ENCODE assay signal across 9 cellular contexts in the genomic region with DNA sequence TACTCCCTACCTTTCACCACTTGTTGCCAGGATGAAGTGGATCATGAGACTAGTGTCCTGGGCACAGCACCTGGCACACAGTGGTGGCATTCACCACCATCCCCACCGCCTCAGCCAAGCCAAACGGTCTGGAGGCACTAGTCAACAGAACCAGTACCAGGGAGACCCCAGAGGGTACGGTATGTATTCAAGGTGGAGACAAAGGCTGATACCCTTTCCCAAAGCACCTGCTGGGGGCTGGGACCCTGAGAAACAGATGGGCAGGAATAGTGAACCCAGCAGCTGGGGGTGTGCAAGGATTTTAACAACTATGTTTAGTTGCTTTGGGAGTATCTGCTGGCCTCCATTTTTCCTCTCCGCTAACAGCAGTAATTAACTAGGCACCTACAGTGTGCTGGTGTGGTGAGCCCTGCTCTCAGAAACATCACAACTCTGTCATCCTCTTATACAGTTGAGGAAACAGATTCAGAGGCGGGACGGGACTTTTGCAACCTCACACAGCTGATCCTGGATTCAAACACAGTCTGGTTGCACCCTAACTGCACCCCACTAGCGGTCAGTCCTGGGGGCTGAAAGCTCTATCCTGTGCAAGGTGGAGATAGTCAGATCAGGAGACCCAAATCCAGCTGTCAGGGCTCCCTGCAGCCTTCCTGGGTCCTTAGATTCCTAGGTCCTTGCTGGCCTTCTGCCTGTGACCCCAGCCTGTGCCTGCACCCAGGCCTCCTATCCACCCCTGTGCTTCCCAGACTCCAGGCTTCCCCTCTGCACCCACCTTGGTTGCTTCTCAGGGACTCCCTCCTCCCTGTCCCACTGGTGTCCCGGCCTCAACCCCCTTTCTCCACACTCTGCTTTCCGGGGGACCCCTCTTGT. TPM values are rescaled to one million over a fixed set of nuclear protein-coding genes. Genes with fewer than 3 reads are reported as not detected.
DNase-seq lines count a peak whose midpoint lies in the region; ATAC-seq, FAIRE-seq and TF ChIP-seq lines count a peak whose summit lies in the region.
"Had no signal": no experiment of that assay in that cellular context is flagged by ENCODE, and none has a peak within 500 bp of the region (broad histone marks: within the 10 kb centered on the region; RNA-seq: fewer than 3 reads in every experiment).

No MANE protein-coding gene starts in this region.

- 86% methylated on average over 8 of the region's 9 CpGs for WGBS in SK-N-SH (ENCODE audit: low lambda C conversion rate)
- 43 to 47% methylated on average over 8 to 9 of the region's 9 CpGs for WGBS in testis, 2 donors

- peaks cover 14% of the 10 kb centered on the region for H3K4me1 Mint-ChIP-seq in activated T-helper 2 cell treated with anti-CD3 and anti-CD28 coated beads, Interferon-gamma antibody, Interleukin-2, Interleukin-4, amounts not matched to agents 10 μg/mL and 5 μg/mL and 100 μg/mL, durations not matched to agents 14 hours and 24 hours and 36 hours (ENCODE audit: low read depth)

- H3K4me1 ChIP-seq in SK-N-SH (ENCODE audit: control insufficient read depth in 1 of 2, insufficient read depth in 2 of 2, low read depth in 1 of 2, low read length in 1 of 2) (peaks cover 0 to 13% of the 10 kb centered on the region in 2 experiments; a peak in 1 of 4 replicates), keratinocyte (ENCODE audit: control insufficient read depth, extremely low read depth, insufficient read depth, low read length) (peaks cover 4% of the 10 kb centered on the region), testis (peaks cover 33% of the 10 kb centered on the region)

- H3K27me3 ChIP-seq in SK-N-SH (ENCODE audit: insufficient read depth), result no peaks in the 10 kb centered on the region
- peaks cover 7% of the 10 kb centered on the region for H3K27me3 ChIP-seq in keratinocyte (ENCODE audit: control insufficient read depth, extremely low read depth, insufficient read depth, low read length)
- no peaks in the 10 kb centered on the region for H3K27me3 ChIP-seq in testis

- H3K79me2 ChIP-seq in SK-N-SH (ENCODE audit: insufficient read depth), result no peaks in the 10 kb centered on the region
- no peaks in the 10 kb centered on the region for H3K79me2 ChIP-seq in keratinocyte (ENCODE audit: control insufficient read depth, insufficient read depth, low read length)

- no peak overlapping the region for H3K27ac Mint-ChIP-seq in activated T-helper 2 cell treated with anti-CD3 and anti-CD28 coated beads, Interferon-gamma antibody, Interleukin-2, Interleukin-4, amounts not matched to agents 10 μg/mL and 5 μg/mL and 100 μg/mL, durations not matched to agents 14 hours and 24 hours and 36 hours

- H4K20me1 ChIP-seq in SK-N-SH (ENCODE audit: insufficient read depth) (no peaks in the 10 kb centered on the region), keratinocyte (ENCODE audit: control insufficient read depth, extremely low read depth, insufficient read depth, low read length) (no peaks in the 10 kb centered on the region)

- no peak for DNase-seq in SK-N-SH
- no peak for DNase-seq in activated T-helper 2 cell treated with anti-CD3 and anti-CD28 coated beads, Interferon-gamma antibody, Interleukin-2, Interleukin-4, amounts not matched to agents 10 μg/mL and 5 μg/mL and 100 μg/mL, durations not matched to agents 14 hours and 24 hours and 36 hours (ENCODE audit: low spot score)
- no peak for DNase-seq in keratinocyte (ENCODE audit: low read depth, low spot score)
- DNase-seq in testis, result peak; percentile 31
- DNase-seq in 8988T, result no peak
- no peak for DNase-seq in activated naive CD4-positive, alpha-beta T cell treated with anti-CD3 and anti-CD28 coated beads, Interleukin-2, amount 50 U/mL, for 16 hours
- DNase-seq: KG1 had no signal

- H3K4me2 ChIP-seq in SK-N-SH (peak overlapping the region; percentile 92), keratinocyte (ENCODE audit: control insufficient read depth, extremely low read depth, insufficient read depth, low read depth, low read length) (peak overlapping the region; percentile 66)

- no peaks in the 10 kb centered on the region for H3K9me3 Mint-ChIP-seq in activated T-helper 2 cell treated with anti-CD3 and anti-CD28 coated beads, Interferon-gamma antibody, Interleukin-2, Interleukin-4, amounts not matched to agents 10 μg/mL and 5 μg/mL and 100 μg/mL, durations not matched to agents 14 hours and 24 hours and 36 hours

- no peak for TF ChIP-seq EP300 in SK-N-SH (IDR thresholded peaks at IDR 0.05; ENCODE audit: borderline replicate concordance in 1 of 2, low read depth in 1 of 2, low read length in 1 of 2)

- CTCF ChIA-PET in SK-N-SH (lab: Yijun Ruan, JAX), result interaction anchor here (0.8 to 2.4 kb wide), 7 partner anchors 12 to 540 kb away, joined by 3 to 9 read pairs (median 4); no protein-coding TSS in a partner anchor

- no peak for TF ChIP-seq RAD21 in SK-N-SH (IDR thresholded peaks at IDR 0.05; ENCODE audit: low read length)

- H3K27ac ChIP-seq in SK-N-SH (ENCODE audit: low read depth in 2 of 2, low read length in 1 of 2), result no peak overlapping the region
- H3K27ac ChIP-seq in keratinocyte (ENCODE audit: control insufficient read depth, insufficient read depth, low read length), result no peak overlapping the region
- H3K27ac ChIP-seq in testis, result peak overlapping the region; percentile 50 to 88

- no peak for FAIRE-seq in keratinocyte (lab: Jason Lieb, UNC)

- ATAC-seq in SK-N-SH treated with all-trans-retinoic acid at 6 μM for 48 hours (no peak), HG02623 (IDR thresholded peaks at IDR 0.05; ENCODE audit: unreplicated experiment) (no peak)

- no peaks in the 10 kb centered on the region for H3K36me3 ChIP-seq in SK-N-SH (replicated peaks in 1 of 2; ENCODE audit: control insufficient read depth in 1 of 2, insufficient read depth in 2 of 2, low read length in 1 of 2)
- peaks cover 0 to 1% of the 10 kb centered on the region in 2 experiments for H3K36me3 ChIP-seq in keratinocyte (ENCODE audit: control insufficient read depth in 2 of 2, extremely low read depth in 1 of 2, insufficient read depth in 2 of 2, low read length in 2 of 2)
- H3K36me3 ChIP-seq in testis (ENCODE audit: low read depth, missing control alignments), result no peaks in the 10 kb centered on the region

- TF ChIP-seq CTCF in SK-N-SH (IDR thresholded peaks at IDR 0.05) (no peak), keratinocyte (optimal IDR thresholded peaks at IDR 0.05 in 1 of 3, IDR thresholded peaks at IDR 0.05 in 1 of 3, conservative IDR thresholded peaks at IDR 0.05 in 1 of 3; ENCODE audit: extremely low read depth in 1 of 3, insufficient read depth in 2 of 3, low read length in 3 of 3) (no peak), testis (IDR thresholded peaks at IDR 0.05) (no peak)

- H3K9ac ChIP-seq in SK-N-SH, result peak overlapping the region; percentile 67; the same call in 1 of the 2 replicates
- H3K9ac ChIP-seq in keratinocyte (ENCODE audit: control insufficient read depth, extremely low read depth, insufficient read depth, low read length), result no peak overlapping the region

- peaks cover 13% of the 10 kb centered on the region for H3K27me3 Mint-ChIP-seq in activated T-helper 2 cell treated with anti-CD3 and anti-CD28 coated beads, Interferon-gamma antibody, Interleukin-2, Interleukin-4, amounts not matched to agents 10 μg/mL and 5 μg/mL and 100 μg/mL, durations not matched to agents 14 hours and 24 hours and 36 hours (ENCODE audit: low read depth)

- H3K36me3 Mint-ChIP-seq in activated T-helper 2 cell treated with anti-CD3 and anti-CD28 coated beads, Interferon-gamma antibody, Interleukin-2, Interleukin-4, amounts not matched to agents 10 μg/mL and 5 μg/mL and 100 μg/mL, durations not matched to agents 14 hours and 24 hours and 36 hours (ENCODE audit: low read depth), result no peaks in the 10 kb centered on the region

- H2AFZ ChIP-seq in SK-N-SH (ENCODE audit: low read depth) (peak overlapping the region; percentile 70; the same call in 1 of the 2 replicates), keratinocyte (ENCODE audit: control insufficient read depth, low read length) (no peak overlapping the region)

- H3K9me1 ChIP-seq in keratinocyte (ENCODE audit: control insufficient read depth, extremely low read depth, insufficient read depth, low read length), result no peaks in the 10 kb centered on the region

- no peaks in the 10 kb centered on the region for H3K9me2 ChIP-seq in SK-N-SH

- dilution Hi-C loops in keratinocyte (cut with MboI; ENCODE audit: extremely low pct_ligation_motif_present, low sequenced_read_pairs), result no loop called here

- H3K4me3 ChIP-seq in SK-N-SH (ENCODE audit: low read depth in 2 of 2, low read length in 1 of 2), result peak overlapping the region; percentile 60 to 79
- peak overlapping the region in 2 of 3 experiments; percentile 49 to 50 for H3K4me3 ChIP-seq in keratinocyte (ENCODE audit: control insufficient read depth in 2 of 3, extremely low read depth in 1 of 3, insufficient read depth in 2 of 3, low read depth in 1 of 3, low read length in 3 of 3)
- peak overlapping the region; percentile 71 to 90 for H3K4me3 ChIP-seq in testis

- POLR2A ChIA-PET in SK-N-SH (lab: Yijun Ruan, JAX), result interaction anchor here (0.9 to 1.6 kb wide), 3 partner anchors 206 to 226 kb away, joined by 3 to 9 read pairs (median 3); a partner anchor contains a TSS

- peak overlapping the region; percentile 79 for H3K4me3 Mint-ChIP-seq in activated T-helper 2 cell treated with anti-CD3 and anti-CD28 coated beads, Interferon-gamma antibody, Interleukin-2, Interleukin-4, amounts not matched to agents 10 μg/mL and 5 μg/mL and 100 μg/mL, durations not matched to agents 14 hours and 24 hours and 36 hours (ENCODE audit: low read depth)

- no peak for TF ChIP-seq POLR2A in testis (IDR thresholded peaks at IDR 0.05)

- H3F3A ChIP-seq in SK-N-SH (replicated peaks; ENCODE audit: insufficient read depth), result peaks cover 4% of the 10 kb centered on the region

- intact Hi-C loops in activated T-helper 2 cell treated with anti-CD3 and anti-CD28 coated beads, Interferon-gamma antibody, Interleukin-2, Interleukin-4, amounts not matched to agents 10 μg/mL and 5 μg/mL and 100 μg/mL, durations not matched to agents 14 hours and 24 hours and 36 hours (cut with micrococcal nuclease), result loop anchor here (1.0 to 10.0 kb wide), 3 partner anchors 41 to 552 kb away; a partner anchor contains a TSS
- intact Hi-C loops in testis (cut with DNase I; ENCODE audit: low total_unique reads), result no loop called here

- H3K9me3 ChIP-seq in SK-N-SH (no peaks in the 10 kb centered on the region), keratinocyte (ENCODE audit: control insufficient read depth, low read depth, low read length) (no peaks in the 10 kb centered on the region), testis (no peaks in the 10 kb centered on the region)

RNA-seq across cellular contexts. Expression of a gene that starts 1.2 kb away (rescaled TPM):
- polyA plus RNA-seq in SK-N-SH (2012; rRNA removed) (11.2 TPM in 2 replicates), keratinocyte (3.6 to 6.5 TPM (median 4.8 TPM) in 3 replicates), testis (ENCODE audit: insufficient read depth, low read depth, low replicate concordance) (28.0 TPM)
- polyA plus RNA-seq in SK-N-SH (2012; cell fraction: cytosol; rRNA removed), result 6.0 and 8.9 TPM in 2 replicates
- 7.8 and 9.2 TPM in 2 replicates for polyA plus RNA-seq in SK-N-SH (2012; cell fraction: nucleus; rRNA removed)
- total RNA-seq in activated T-helper 2 cell treated with anti-CD3 and anti-CD28 coated beads, Interferon-gamma antibody, Interleukin-2, Interleukin-4, amounts not matched to agents 10 μg/mL and 5 μg/mL and 100 μg/mL, durations not matched to agents 14 hours and 24 hours and 36 hours, result 1.1 and 1.6 TPM in 2 replicates
- 2.2 TPM for polyA plus RNA-seq in keratinocyte (2011; ENCODE audit: low read depth)
- 4.0 and 8.6 TPM in 2 replicates for polyA plus RNA-seq in keratinocyte (2011; cell fraction: cytosol; rRNA removed)
- 2.8 and 4.4 TPM in 2 replicates for polyA plus RNA-seq in keratinocyte (2011; cell fraction: nucleus; rRNA removed)
- polyA plus RNA-seq in keratinocyte (2012; ENCODE audit: low replicate concordance), result 2.5 and 5.8 TPM in 2 replicates
- 3.9 to 6.7 TPM (median 4.8 TPM) in 3 replicates for polyA minus RNA-seq in keratinocyte
- polyA minus RNA-seq in keratinocyte (2011; cell fraction: cytosol; rRNA and poly(A)+ RNA removed), result 8.6 TPM
- polyA minus RNA-seq in keratinocyte (2011; cell fraction: nucleus; rRNA and poly(A)+ RNA removed), result 2.0 and 2.3 TPM in 2 replicates
- 100 to 1,000 TPM in 1 of 2 donors, 10 to 100 TPM in 1; 96.8 to 135 TPM for total RNA-seq in testis

RNA-seq across cellular contexts. Expression of a gene that starts 41.1 kb away (rescaled TPM):
- 30.5 and 33.2 TPM in 2 replicates for polyA plus RNA-seq in SK-N-SH (2012; rRNA removed)
- polyA plus RNA-seq in SK-N-SH (2012; cell fraction: cytosol; rRNA removed), result 18.8 and 23.6 TPM in 2 replicates
- polyA plus RNA-seq in SK-N-SH (2012; cell fraction: nucleus; rRNA removed), result 52.5 and 75.1 TPM in 2 replicates
- 40.3 and 40.7 TPM in 2 replicates for total RNA-seq in activated T-helper 2 cell treated with anti-CD3 and anti-CD28 coated beads, Interferon-gamma antibody, Interleukin-2, Interleukin-4, amounts not matched to agents 10 μg/mL and 5 μg/mL and 100 μg/mL, durations not matched to agents 14 hours and 24 hours and 36 hours
- 25.2 to 40.2 TPM (median 34.0 TPM) in 3 replicates for polyA plus RNA-seq in keratinocyte
- polyA plus RNA-seq in keratinocyte (2011; ENCODE audit: low read depth), result 13.8 TPM
- polyA plus RNA-seq in keratinocyte (2011; cell fraction: cytosol; rRNA removed), result 21.6 and 22.2 TPM in 2 replicates
- polyA plus RNA-seq in keratinocyte (2011; cell fraction: nucleus; rRNA removed), result 62.7 and 75.3 TPM in 2 replicates
- polyA plus RNA-seq in keratinocyte (2012; ENCODE audit: low replicate concordance), result 26.0 and 26.6 TPM in 2 replicates
- polyA minus RNA-seq in keratinocyte, result 20.1 to 36.4 TPM (median 35.7 TPM) in 3 replicates
- 18.6 TPM for polyA minus RNA-seq in keratinocyte (2011; cell fraction: cytosol; rRNA and poly(A)+ RNA removed)
- polyA minus RNA-seq in keratinocyte (2011; cell fraction: nucleus; rRNA and poly(A)+ RNA removed), result 20.4 and 27.7 TPM in 2 replicates
- total RNA-seq in testis, result 10 to 100 TPM; 30.8 to 35.9 TPM
- 36.6 TPM for polyA plus RNA-seq in testis (ENCODE audit: insufficient read depth, low read depth, low replicate concordance)

RNA-seq across cellular contexts. Expression of a gene that starts 47.5 kb away (rescaled TPM):
- polyA plus RNA-seq in SK-N-SH (2012; rRNA removed), result 11.0 and 11.7 TPM in 2 replicates
- 6.2 and 9.3 TPM in 2 replicates for polyA plus RNA-seq in SK-N-SH (2012; cell fraction: cytosol; rRNA removed)
- polyA plus RNA-seq in SK-N-SH (2012; cell fraction: nucleus; rRNA removed), result 34.3 and 42.2 TPM in 2 replicates
- 11.8 and 14.4 TPM in 2 replicates for total RNA-seq in activated T-helper 2 cell treated with anti-CD3 and anti-CD28 coated beads, Interferon-gamma antibody, Interleukin-2, Interleukin-4, amounts not matched to agents 10 μg/mL and 5 μg/mL and 100 μg/mL, durations not matched to agents 14 hours and 24 hours and 36 hours
- polyA plus RNA-seq in keratinocyte, result 5.5 to 8.7 TPM (median 6.8 TPM) in 3 replicates
- 18.6 TPM for polyA plus RNA-seq in keratinocyte (2011; ENCODE audit: low read depth)
- 4.6 and 4.8 TPM in 2 replicates for polyA plus RNA-seq in keratinocyte (2011; cell fraction: cytosol; rRNA removed)
- 23.6 and 23.7 TPM in 2 replicates for polyA plus RNA-seq in keratinocyte (2011; cell fraction: nucleus; rRNA removed)
- polyA plus RNA-seq in keratinocyte (2012; ENCODE audit: low replicate concordance), result 4.4 and 5.3 TPM in 2 replicates
- 14.5 to 15.9 TPM (median 14.8 TPM) in 3 replicates for polyA minus RNA-seq in keratinocyte
- polyA minus RNA-seq in keratinocyte (2011; cell fraction: cytosol; rRNA and poly(A)+ RNA removed), result 6.9 TPM
- 9.3 and 19.6 TPM in 2 replicates for polyA minus RNA-seq in keratinocyte (2011; cell fraction: nucleus; rRNA and poly(A)+ RNA removed)
- total RNA-seq in testis, result 10 to 100 TPM; 33.1 to 39.2 TPM
- polyA plus RNA-seq in testis (ENCODE audit: insufficient read depth, low read depth, low replicate concordance), result 25.2 TPM

Comparison
In these comparisons a context has a peak if more than half of its experiments do, and no peak if none do; other contexts are left out.
1. H3K27ac ChIP-seq: peak in testis (2 of 2); none in SK-N-SH (0 of 2) and keratinocyte (single experiment).
2. Peak in every context shown above with its lines, with median percentiles within 50 percentile points of each other: H3K4me3 ChIP-seq.